Comparison of ENCODE assay signal across 1 cellular context in genomic region chr1:44926311-44926781, GRCh38.
TF ChIP-seq lines count a peak whose summit lies in the region.

No MANE protein-coding gene starts in this region.

TF ChIP-seq in IMR-90, 13 proteins besides CTCF, POLR2A, EP300 and RAD21 (continued from another document):
- TF ChIP-seq NFE2L2 (IDR thresholded peaks at IDR 0.05; ENCODE audit: low read depth, low read length): no peak
- TF ChIP-seq CHD1 (IDR thresholded peaks at IDR 0.05; ENCODE audit: low read depth, low read length): no peak
- TF ChIP-seq MAFK (IDR thresholded peaks at IDR 0.05; ENCODE audit: low read depth, low read length): no peak
- no peak for TF ChIP-seq RFX5 (IDR thresholded peaks at IDR 0.05; ENCODE audit: low read depth, low read length)
- no peak for TF ChIP-seq RCOR1 (IDR thresholded peaks at IDR 0.05; ENCODE audit: insufficient replicate concordance, low read length)
- TF ChIP-seq BHLHE40 (IDR thresholded peaks at IDR 0.05; ENCODE audit: low read depth, low read length): no peak
- no peak for TF ChIP-seq USF2 (IDR thresholded peaks at IDR 0.05; ENCODE audit: low read depth, low read length)
- TF ChIP-seq CEBPB (IDR thresholded peaks at IDR 0.05; ENCODE audit: low read depth, low read length): no peak
